ENCODE assay signal across 7 cellular contexts in the genomic region with DNA sequence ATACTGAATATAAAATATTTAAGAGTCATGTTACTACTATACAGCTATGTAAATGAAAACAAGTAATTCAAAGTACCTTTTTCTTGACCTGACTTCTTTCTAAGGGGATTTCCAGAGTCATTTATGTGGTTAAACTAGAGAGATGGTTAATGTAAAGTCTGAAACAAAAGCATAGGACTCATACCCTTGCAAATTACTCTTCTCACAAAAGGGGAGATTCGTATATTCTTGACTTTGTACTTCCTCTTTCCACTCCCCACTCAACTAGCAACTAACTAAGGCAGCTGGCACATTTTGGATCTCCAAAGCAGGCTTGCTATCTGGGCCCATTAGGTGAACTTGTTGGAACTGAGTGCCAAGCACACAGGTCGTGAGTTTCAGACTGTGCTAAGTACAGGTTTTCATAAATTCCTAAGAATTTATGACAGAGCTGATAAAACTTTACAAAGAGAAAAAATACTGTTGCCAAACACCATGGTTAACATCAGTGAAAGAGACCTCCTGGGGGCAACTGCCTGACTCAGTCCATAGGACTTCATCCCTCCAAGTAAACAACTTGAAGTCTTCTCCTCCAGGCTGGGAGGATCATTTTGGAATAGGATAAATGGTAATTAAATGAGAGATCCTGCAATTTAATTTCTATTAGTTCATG.
DNase-seq lines count a peak whose midpoint lies in the region; ATAC-seq and TF ChIP-seq lines count a peak whose summit lies in the region.

No MANE protein-coding gene starts in this region.

- no peak for TF ChIP-seq CTCF in smooth muscle cell (IDR thresholded peaks at IDR 0.05; ENCODE audit: borderline replicate concordance, insufficient read depth, poor library complexity, severe bottlenecking)

- H3K9me3 Mint-ChIP-seq in natural killer cell treated with Interleukin-12 subunit alpha and Interleukin-12 subunit beta and Interleukin-15 and Interleukin-18, amount 100 ng/mL, for 72 hours, result no peaks in the 10 kb centered on the region
- H3K9me3 Mint-ChIP-seq in activated CD4-positive, alpha-beta T cell treated with anti-CD3 and anti-CD28 coated beads, Interleukin-2, amount 10 ng/mL, durations not matched to agents 24 days and 14 days, result no peaks in the 10 kb centered on the region

- H2AFZ ChIP-seq in smooth muscle cell (ENCODE audit: low read depth), result no peak overlapping the region

- H3K36me3 ChIP-seq in smooth muscle cell (ENCODE audit: low read depth), result no peaks in the 10 kb centered on the region

- no peaks in the 10 kb centered on the region for H3K27me3 ChIP-seq in smooth muscle cell (ENCODE audit: low read depth)

- H4K20me1 ChIP-seq in smooth muscle cell (ENCODE audit: low read depth), result no peaks in the 10 kb centered on the region

- peak; percentile 26 for DNase-seq in NCI-H69 (lab: John Stamatoyannopoulos, UW)
- DNase-seq in natural killer cell treated with Interleukin-12 subunit alpha and Interleukin-12 subunit beta and Interleukin-15 and Interleukin-18, amount 100 ng/mL, for 72 hours (ENCODE audit: low spot score), result no peak
- DNase-seq in activated CD4-positive, alpha-beta T cell treated with anti-CD3 and anti-CD28 coated beads for 4 hours, result no peak
- no peak for DNase-seq in smooth muscle cell (lab: John Stamatoyannopoulos, UW; ENCODE audit: unreplicated experiment)
- no peak for DNase-seq in activated CD4-positive, alpha-beta T cell treated with anti-CD3 and anti-CD28 coated beads, Interleukin-2, amount 10 ng/mL, durations not matched to agents 24 days and 14 days

- H3K9ac ChIP-seq in smooth muscle cell (ENCODE audit: low read depth), result no peak overlapping the region

- no peak overlapping the region for H3K4me2 ChIP-seq in smooth muscle cell

- H3K4me1 Mint-ChIP-seq in natural killer cell treated with Interleukin-12 subunit alpha and Interleukin-12 subunit beta and Interleukin-15 and Interleukin-18, amount 100 ng/mL, for 72 hours (ENCODE audit: low read depth in 2 of 2), result peaks cover 34 to 36% of the 10 kb centered on the region in 2 donors
- peaks cover 9% of the 10 kb centered on the region for H3K4me1 Mint-ChIP-seq in activated CD4-positive, alpha-beta T cell treated with anti-CD3 and anti-CD28 coated beads, Interleukin-2, amount 10 ng/mL, durations not matched to agents 24 days and 14 days

- no peak overlapping the region for H3K4me3 ChIP-seq in smooth muscle cell

- WGBS in smooth muscle cell (ENCODE audit: low lambda C conversion rate), result 61% methylated on average over 2 of the region's 2 CpGs

- no peaks in the 10 kb centered on the region for H3K4me1 ChIP-seq in smooth muscle cell (ENCODE audit: low read depth)

- peak overlapping the region; percentile 89 to 92 for H3K27ac Mint-ChIP-seq in natural killer cell treated with Interleukin-12 subunit alpha and Interleukin-12 subunit beta and Interleukin-15 and Interleukin-18, amount 100 ng/mL, for 72 hours
- no peak overlapping the region for H3K27ac Mint-ChIP-seq in activated CD4-positive, alpha-beta T cell treated with anti-CD3 and anti-CD28 coated beads, Interleukin-2, amount 10 ng/mL, durations not matched to agents 24 days and 14 days

- no peaks in the 10 kb centered on the region for H3K79me2 ChIP-seq in smooth muscle cell (ENCODE audit: low read depth)

- H3K9me3 ChIP-seq in smooth muscle cell (replicated peaks; ENCODE audit: low read depth), result no peaks in the 10 kb centered on the region

- H3K4me3 Mint-ChIP-seq in natural killer cell treated with Interleukin-12 subunit alpha and Interleukin-12 subunit beta and Interleukin-15 and Interleukin-18, amount 100 ng/mL, for 72 hours, result peak overlapping the region; percentile 72
- H3K4me3 Mint-ChIP-seq in activated CD4-positive, alpha-beta T cell treated with anti-CD3 and anti-CD28 coated beads, Interleukin-2, amount 10 ng/mL, durations not matched to agents 24 days and 14 days, result no peak overlapping the region

- H3K27me3 Mint-ChIP-seq in natural killer cell treated with Interleukin-12 subunit alpha and Interleukin-12 subunit beta and Interleukin-15 and Interleukin-18, amount 100 ng/mL, for 72 hours, result no peaks in the 10 kb centered on the region
- H3K27me3 Mint-ChIP-seq in activated CD4-positive, alpha-beta T cell treated with anti-CD3 and anti-CD28 coated beads, Interleukin-2, amount 10 ng/mL, durations not matched to agents 24 days and 14 days, result no peaks in the 10 kb centered on the region

- no peaks in the 10 kb centered on the region for H3F3A ChIP-seq in smooth muscle cell (ENCODE audit: low read depth)

- no peaks in the 10 kb centered on the region for H3K36me3 Mint-ChIP-seq in natural killer cell treated with Interleukin-12 subunit alpha and Interleukin-12 subunit beta and Interleukin-15 and Interleukin-18, amount 100 ng/mL, for 72 hours
- H3K36me3 Mint-ChIP-seq in activated CD4-positive, alpha-beta T cell treated with anti-CD3 and anti-CD28 coated beads, Interleukin-2, amount 10 ng/mL, durations not matched to agents 24 days and 14 days (ENCODE audit: low read depth), result no peaks in the 10 kb centered on the region

- intact Hi-C loops in activated CD4-positive, alpha-beta T cell treated with anti-CD3 and anti-CD28 coated beads, Interleukin-2, amount 10 ng/mL, durations not matched to agents 24 days and 14 days (cut with micrococcal nuclease), result no loop called here

- H3K27ac ChIP-seq in smooth muscle cell (ENCODE audit: low read depth), result no peak overlapping the region

- peak; percentile 99 for ATAC-seq in GM18909 (IDR thresholded peaks at IDR 0.05; ENCODE audit: poor library complexity, unreplicated experiment)
- peak; percentile 100 for ATAC-seq in HG02840 (IDR thresholded peaks at IDR 0.05; ENCODE audit: low FRiP score, unreplicated experiment)
- peak; percentile 77 to 89 for ATAC-seq in natural killer cell treated with Interleukin-12 subunit alpha and Interleukin-12 subunit beta and Interleukin-15 and Interleukin-18, amount 100 ng/mL, for 72 hours
